ENCODE assay signal across 18 cellular contexts in the genomic region with DNA sequence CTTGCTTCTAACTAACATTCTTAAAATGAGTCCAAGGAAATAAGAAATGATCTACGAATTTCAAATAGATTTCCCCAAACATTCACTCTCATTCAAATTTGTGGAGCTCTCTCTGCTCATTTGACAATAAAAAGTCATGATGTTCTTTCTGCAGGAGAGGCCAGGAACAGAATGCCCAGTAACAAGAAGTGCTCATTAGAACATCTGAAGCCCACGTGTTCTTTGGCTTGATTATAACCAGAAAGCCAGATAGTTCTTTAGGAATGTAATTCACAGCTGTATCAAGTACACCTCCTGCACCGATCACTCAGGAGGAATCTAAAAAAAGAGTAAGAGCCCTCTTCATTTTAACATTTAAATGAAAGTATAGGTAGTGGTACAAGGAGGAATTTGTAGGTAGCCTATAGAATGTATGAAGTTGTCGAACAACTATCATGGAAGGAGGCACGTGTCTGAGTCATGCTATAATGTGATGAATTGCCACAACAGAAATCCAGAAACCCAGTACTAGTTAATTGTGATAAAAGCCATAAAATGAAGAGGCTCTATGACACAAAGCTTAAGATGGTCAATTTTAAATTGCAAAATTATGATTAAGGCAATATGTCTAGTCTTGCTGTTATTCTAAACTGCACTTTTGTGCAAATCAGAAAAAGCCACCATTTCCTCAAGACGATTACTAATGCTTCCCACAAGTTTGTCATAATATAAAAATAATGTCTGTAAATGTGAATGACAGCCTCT. TPM values are rescaled to one million over a fixed set of nuclear protein-coding genes. Genes with fewer than 3 reads are reported as not detected.
DNase-seq lines count a peak whose midpoint lies in the region; ATAC-seq and TF ChIP-seq lines count a peak whose summit lies in the region.
"Had no signal": no experiment of that assay in that cellular context is flagged by ENCODE, and none has a peak within 500 bp of the region (broad histone marks: within the 10 kb centered on the region; RNA-seq: fewer than 3 reads in every experiment).

No MANE protein-coding gene starts in this region.

- H3K36me3 ChIP-seq in testis (ENCODE audit: low read depth, missing control alignments): no peaks in the 10 kb centered on the region
- H3K36me3 ChIP-seq: BLaER1 treated with 17β-estradiol and CSF1 and Interleukin-3, amounts not matched to agents 10 nM and 100 nM; Peyer's patch had no signal

- peaks cover 32 to 40% of the 10 kb centered on the region in 2 donors for H3K27me3 Mint-ChIP-seq in effector memory CD8-positive, alpha-beta T cell

- H3K4me1 ChIP-seq in testis: peaks cover 17% of the 10 kb centered on the region
- H3K4me1 ChIP-seq: Peyer's patch had no signal

- no peak overlapping the region for H3K4me3 Mint-ChIP-seq in effector memory CD8-positive, alpha-beta T cell
- H3K4me3 Mint-ChIP-seq: CD8-positive, alpha-beta T cell had no signal

- H3K27ac Mint-ChIP-seq in effector memory CD8-positive, alpha-beta T cell: no peak overlapping the region
- H3K27ac Mint-ChIP-seq: CD8-positive, alpha-beta T cell had no signal

- POLR2A ChIA-PET in RWPE1 (lab: Yijun Ruan, JAX; ENCODE audit: low non-redundant PET): no interaction called here

- TF ChIP-seq CTCF in RWPE1 (conservative IDR thresholded peaks at IDR 0.05; ENCODE audit: low read depth) (no peak), fibroblast of villous mesenchyme (IDR thresholded peaks at IDR 0.05; ENCODE audit: insufficient read depth, low read depth, low read length) (no peak), testis (IDR thresholded peaks at IDR 0.05) (no peak)

- no peak for TF ChIP-seq POLR2A in testis (IDR thresholded peaks at IDR 0.05)

- no peaks in the 10 kb centered on the region for H3K4me1 Mint-ChIP-seq in effector memory CD8-positive, alpha-beta T cell (ENCODE audit: low read depth in 2 of 2)

- H3K36me3 Mint-ChIP-seq in effector memory CD8-positive, alpha-beta T cell (ENCODE audit: insufficient read depth): no peaks in the 10 kb centered on the region
- H3K36me3 Mint-ChIP-seq: CD8-positive, alpha-beta T cell had no signal

- 49 to 54% methylated on average over 6 of the region's 6 CpGs for WGBS in testis, 2 donors

- CTCF ChIA-PET in RWPE1 (lab: Yijun Ruan, JAX): interaction anchor here (0.6 kb wide), 2 partner anchors 52 to 132 kb away, joined by 3 to 5 read pairs; no protein-coding TSS in a partner anchor

- no peaks in the 10 kb centered on the region for H3K9me3 ChIP-seq in testis
- H3K9me3 ChIP-seq: BLaER1 treated with 17β-estradiol and CSF1 and Interleukin-3, amounts not matched to agents 10 nM and 100 nM; Peyer's patch had no signal

- no peaks in the 10 kb centered on the region for H3K9me3 Mint-ChIP-seq in effector memory CD8-positive, alpha-beta T cell
- H3K9me3 Mint-ChIP-seq: CD8-positive, alpha-beta T cell had no signal

- no peak overlapping the region for H3K4me3 ChIP-seq in fibroblast of villous mesenchyme (ENCODE audit: low read depth, low read length)
- H3K4me3 ChIP-seq in testis: no peak overlapping the region
- H3K4me3 ChIP-seq: BLaER1 treated with 17β-estradiol and CSF1 and Interleukin-3, amounts not matched to agents 10 nM and 100 nM; Peyer's patch had no signal

- intact Hi-C loops in Right ventricle myocardium superior (cut with DNase I): no loop called here
- intact Hi-C loops in cardiac septum (cut with DNase I): no loop called here
- intact Hi-C loops in testis (cut with DNase I; ENCODE audit: low total_unique reads): no loop called here

- ATAC-seq in Right ventricle myocardium superior (ENCODE audit: poor library complexity) (peak; percentile 73), GM21367 (IDR thresholded peaks at IDR 0.05; ENCODE audit: unreplicated experiment) (no peak)
- ATAC-seq in effector memory CD8-positive, alpha-beta T cell (replicated peaks): no peak
- ATAC-seq: CD8-positive, alpha-beta T cell had no signal

- H3K27me3 ChIP-seq in testis: no peaks in the 10 kb centered on the region
- H3K27me3 ChIP-seq: BLaER1 treated with 17β-estradiol and CSF1 and Interleukin-3, amounts not matched to agents 10 nM and 100 nM; Peyer's patch had no signal

- DNase-seq in Right ventricle myocardium superior (no peak), cardiac septum (ENCODE audit: low spot score) (no peak), RWPE1 (ENCODE audit: low spot score) (peak; percentile 13), fibroblast of villous mesenchyme (ENCODE audit: low read depth) (peak; percentile 38), testis (no peak)
- DNase-seq in activated effector memory CD4-positive, alpha-beta T cell treated with anti-CD3 and anti-CD28 coated beads, Interleukin-2, amount 50 U/mL, for 16 hours: no peak
- DNase-seq in effector memory CD8-positive, alpha-beta T cell: no peak
- DNase-seq: Calu3; CD8-positive, alpha-beta T cell; H7; NCI-H1694 treated with DMSO at 0.1 percent for 48 hours; NCI-H510A; NCI-H748 treated with DMSO at 0.1 percent for 48 hours; NK-92 treated with Interleukin-12 subunit alpha and Interleukin-12 subunit beta, amount 100 ng/mL, for 24 hours; Peyer's patch; SHP77 treated with DMSO at 0.1 percent for 48 hours had no signal

- H3K27ac ChIP-seq in RWPE1 (no peak overlapping the region), testis (peak overlapping the region; percentile 40 to 62)
- H3K27ac ChIP-seq: BLaER1 treated with 17β-estradiol and CSF1 and Interleukin-3, amounts not matched to agents 10 nM and 100 nM; Peyer's patch had no signal

RNA-seq across cellular contexts. Expression of a gene that starts 12.8 kb away (rescaled TPM):
- 5.4 TPM for total RNA-seq in Right ventricle myocardium superior
- total RNA-seq in cardiac septum: 11.7 TPM
- total RNA-seq in fibroblast of villous mesenchyme: 12.1 and 20.0 TPM in 2 replicates
- total RNA-seq in testis: 10 to 100 TPM in 1 of 2 donors, 1 to 10 TPM in 1; 9.6 to 17.7 TPM
- polyA plus RNA-seq in testis (ENCODE audit: insufficient read depth, low read depth, low replicate concordance): 23.1 TPM
- total RNA-seq: CD8-positive, alpha-beta T cell had no signal

RNA-seq across cellular contexts. Expression of a gene that starts 13.6 kb away (rescaled TPM):
- total RNA-seq in Right ventricle myocardium superior: not detected
- total RNA-seq in cardiac septum: not detected
- under 0.01 TPM in 1 of 2 replicates, not detected in the other for total RNA-seq in fibroblast of villous mesenchyme
- total RNA-seq in testis: 10 to 100 TPM in 1 of 2 donors, 1 to 10 TPM in 1; 5.5 to 21.4 TPM
- polyA plus RNA-seq in testis (ENCODE audit: insufficient read depth, low read depth, low replicate concordance): 40.7 TPM
- total RNA-seq: Calu3; CD8-positive, alpha-beta T cell; H7; Peyer's patch had no signal

Comparison
In these comparisons a context has a peak if more than half of its experiments do, and no peak if none do; other contexts are left out.
1. DNase-seq: peak in RWPE1 (single experiment) and fibroblast of villous mesenchyme (single experiment); none in Right ventricle myocardium superior (single experiment), cardiac septum (single experiment), testis (single experiment), activated effector memory CD4-positive, alpha-beta T cell treated with anti-CD3 and anti-CD28 coated beads, Interleukin-2, amount 50 U/mL, for 16 hours (single experiment) and effector memory CD8-positive, alpha-beta T cell (0 of 3).